ENCODE assay signal across 8 cellular contexts in genomic region chr9:127397722-127398647, GRCh38. TPM values are rescaled to one million over a fixed set of nuclear protein-coding genes. Genes with fewer than 3 reads are reported as not detected.
DNase-seq lines count a peak whose midpoint lies in the region; ATAC-seq, FAIRE-seq and TF ChIP-seq lines count a peak whose summit lies in the region.

No MANE protein-coding gene starts in this region.

- ATAC-seq in activated CD8-positive, alpha-beta T cell treated with anti-CD3 and anti-CD28 coated beads for 36 hours: no peak
- no peak for ATAC-seq in natural killer cell treated with Interleukin-12 subunit alpha and Interleukin-12 subunit beta and Interleukin-15 and Interleukin-18, amount 100 ng/mL, for 72 hours
- ATAC-seq in HG03432 (IDR thresholded peaks at IDR 0.05; ENCODE audit: unreplicated experiment) (no peak), HG03469 (IDR thresholded peaks at IDR 0.05; ENCODE audit: unreplicated experiment) (no peak)

- TF ChIP-seq POLR2A in H54 (IDR thresholded peaks at IDR 0.05; ENCODE audit: low read depth, low read length): no peak

- H3K4me2 ChIP-seq in KMS-11: peak overlapping the region; percentile 96

- peaks cover 54% of the 10 kb centered on the region for H3K4me1 ChIP-seq in KMS-11 (ENCODE audit: low read depth, poor library complexity, severe bottlenecking)

- H3K9me3 Mint-ChIP-seq in activated CD8-positive, alpha-beta T cell treated with anti-CD3 and anti-CD28 coated beads for 36 hours: no peaks in the 10 kb centered on the region
- no peaks in the 10 kb centered on the region for H3K9me3 Mint-ChIP-seq in natural killer cell treated with Interleukin-12 subunit alpha and Interleukin-12 subunit beta and Interleukin-15 and Interleukin-18, amount 100 ng/mL, for 72 hours

- peak overlapping the region; percentile 16; the same call in 1 of the 2 replicates for H2AFZ ChIP-seq in KMS-11 (ENCODE audit: low read depth)

- no peak for DNase-seq in D721Med (ENCODE audit: insufficient read length, low spot score)
- DNase-seq in activated CD8-positive, alpha-beta T cell treated with anti-CD3 and anti-CD28 coated beads for 36 hours: peak; percentile 36
- DNase-seq in fibroblast of mammary gland (ENCODE audit: low read depth): peak; percentile 14
- no peak for DNase-seq in natural killer cell treated with Interleukin-12 subunit alpha and Interleukin-12 subunit beta and Interleukin-15 and Interleukin-18, amount 100 ng/mL, for 72 hours (ENCODE audit: low spot score)
- DNase-seq in H54 (ENCODE audit: insufficient read length, low spot score): no peak

- POLR2A ChIA-PET in activated CD8-positive, alpha-beta T cell treated with anti-CD3 and anti-CD28 coated beads for 36 hours (lab: Charles Lee): interaction anchor here (0.8 to 1.7 kb wide), 4 partner anchors 9 to 53 kb away, joined by 3 to 10 read pairs (median 4); partner anchors contain the start of genes LRSAM1, RPL12 and ZNF79

- H3K4me3 ChIP-seq in KMS-11 (IDR thresholded peaks at IDR 0.05; ENCODE audit: insufficient read depth, low read depth, low read length) (peak overlapping the region; percentile 73), fibroblast of mammary gland (ENCODE audit: control insufficient read depth, low read depth, low read length) (no peak overlapping the region)

- no peaks in the 10 kb centered on the region for H3K27me3 ChIP-seq in KMS-11 (ENCODE audit: insufficient read depth, low read depth)

- H3K36me3 Mint-ChIP-seq in activated CD8-positive, alpha-beta T cell treated with anti-CD3 and anti-CD28 coated beads for 36 hours (ENCODE audit: low read depth): no peaks in the 10 kb centered on the region
- H3K36me3 Mint-ChIP-seq in natural killer cell treated with Interleukin-12 subunit alpha and Interleukin-12 subunit beta and Interleukin-15 and Interleukin-18, amount 100 ng/mL, for 72 hours: no peaks in the 10 kb centered on the region

- peak overlapping the region; percentile 55 for H3K27ac ChIP-seq in KMS-11

- H3K27me3 Mint-ChIP-seq in activated CD8-positive, alpha-beta T cell treated with anti-CD3 and anti-CD28 coated beads for 36 hours: peaks cover 55% of the 10 kb centered on the region
- H3K27me3 Mint-ChIP-seq in natural killer cell treated with Interleukin-12 subunit alpha and Interleukin-12 subunit beta and Interleukin-15 and Interleukin-18, amount 100 ng/mL, for 72 hours: peaks cover 0 to 8% of the 10 kb centered on the region in 2 donors

- no peaks in the 10 kb centered on the region for H4K20me1 ChIP-seq in KMS-11 (ENCODE audit: insufficient read depth)

- H3K9ac ChIP-seq in KMS-11: peak overlapping the region; percentile 62

- H3K4me1 Mint-ChIP-seq in activated CD8-positive, alpha-beta T cell treated with anti-CD3 and anti-CD28 coated beads for 36 hours (ENCODE audit: low read depth): peaks cover 6% of the 10 kb centered on the region
- peaks cover 15 to 16% of the 10 kb centered on the region in 2 donors for H3K4me1 Mint-ChIP-seq in natural killer cell treated with Interleukin-12 subunit alpha and Interleukin-12 subunit beta and Interleukin-15 and Interleukin-18, amount 100 ng/mL, for 72 hours (ENCODE audit: low read depth in 2 of 2)

- intact Hi-C loops in activated CD8-positive, alpha-beta T cell treated with anti-CD3 and anti-CD28 coated beads for 36 hours (cut with micrococcal nuclease): loop anchor here (10.0 kb wide), 1 partner anchor 173 kb away; no protein-coding TSS in a partner anchor

- FAIRE-seq in D721Med (lab: Jason Lieb, UNC) (no peak), H54 (lab: Jason Lieb, UNC) (no peak)

- no peak overlapping the region for H3K27ac Mint-ChIP-seq in activated CD8-positive, alpha-beta T cell treated with anti-CD3 and anti-CD28 coated beads for 36 hours
- H3K27ac Mint-ChIP-seq in natural killer cell treated with Interleukin-12 subunit alpha and Interleukin-12 subunit beta and Interleukin-15 and Interleukin-18, amount 100 ng/mL, for 72 hours: peak overlapping the region; percentile 60 to 78

- CTCF ChIA-PET in activated CD8-positive, alpha-beta T cell treated with anti-CD3 and anti-CD28 coated beads for 36 hours (lab: Charles Lee): interaction anchor here (1.0 to 3.4 kb wide), 6 partner anchors 10 to 183 kb away, joined by 3 to 10 read pairs (median 4); partner anchors contain the start of gene ZNF79

- H3K79me2 ChIP-seq in KMS-11 (ENCODE audit: insufficient read depth, low read depth): peaks cover 39% of the 10 kb centered on the region

- no peaks in the 10 kb centered on the region for H3K36me3 ChIP-seq in KMS-11 (ENCODE audit: insufficient read depth)

- TF ChIP-seq CTCF in D721Med (IDR thresholded peaks at IDR 0.05; ENCODE audit: insufficient read depth, missing control alignments): peak; percentile 45
- peak; percentile 62; the same call in 1 of the 2 replicates for TF ChIP-seq CTCF in KMS-11 (conservative IDR thresholded peaks at IDR 0.05; ENCODE audit: low read depth, low read length)
- TF ChIP-seq CTCF in activated CD8-positive, alpha-beta T cell treated with anti-CD3 and anti-CD28 coated beads for 36 hours (IDR thresholded peaks at IDR 0.05): peak; percentile 17
- peak; percentile 8 for TF ChIP-seq CTCF in fibroblast of mammary gland (conservative IDR thresholded peaks at IDR 0.05; ENCODE audit: control insufficient read depth, insufficient read depth, low read depth, low read length)

- peak overlapping the region; percentile 51 for H3K4me3 Mint-ChIP-seq in activated CD8-positive, alpha-beta T cell treated with anti-CD3 and anti-CD28 coated beads for 36 hours
- peak overlapping the region; percentile 84 for H3K4me3 Mint-ChIP-seq in natural killer cell treated with Interleukin-12 subunit alpha and Interleukin-12 subunit beta and Interleukin-15 and Interleukin-18, amount 100 ng/mL, for 72 hours

RNA-seq across cellular contexts. Expression of gene SLC2A8, which starts 1.0 kb away (rescaled TPM):
- 1 to 10 TPM; 1.6 to 2.1 TPM for total RNA-seq in activated CD8-positive, alpha-beta T cell treated with anti-CD3 and anti-CD28 coated beads for 36 hours
- 10 to 100 TPM in 1 of 2 donors, 1 to 10 TPM in 1; 8.8 to 16.5 TPM for total RNA-seq in natural killer cell treated with Interleukin-12 subunit alpha and Interleukin-12 subunit beta and Interleukin-15 and Interleukin-18, amount 100 ng/mL, for 72 hours

RNA-seq across cellular contexts. Expression of gene ZNF79, which starts 26.2 kb away (rescaled TPM):
- total RNA-seq in activated CD8-positive, alpha-beta T cell treated with anti-CD3 and anti-CD28 coated beads for 36 hours: 1 to 10 TPM; 7.6 TPM
- total RNA-seq in natural killer cell treated with Interleukin-12 subunit alpha and Interleukin-12 subunit beta and Interleukin-15 and Interleukin-18, amount 100 ng/mL, for 72 hours: 10 to 100 TPM; 14.4 to 16.3 TPM

RNA-seq across cellular contexts. Expression of gene RPL12, which starts 53.2 kb away (rescaled TPM):
- total RNA-seq in activated CD8-positive, alpha-beta T cell treated with anti-CD3 and anti-CD28 coated beads for 36 hours: 1,000 to 10,000 TPM; 2,353 to 2,364 TPM
- total RNA-seq in natural killer cell treated with Interleukin-12 subunit alpha and Interleukin-12 subunit beta and Interleukin-15 and Interleukin-18, amount 100 ng/mL, for 72 hours: 1,000 to 10,000 TPM in 1 of 2 donors, 100 to 1,000 TPM in 1; 698 to 1,282 TPM

RNA-seq across cellular contexts. Expression of gene LRSAM1, which starts 53.3 kb away (rescaled TPM):
- total RNA-seq in activated CD8-positive, alpha-beta T cell treated with anti-CD3 and anti-CD28 coated beads for 36 hours: 10 to 100 TPM; 17.1 to 18.6 TPM
- 10 to 100 TPM; 17.5 to 34.4 TPM for total RNA-seq in natural killer cell treated with Interleukin-12 subunit alpha and Interleukin-12 subunit beta and Interleukin-15 and Interleukin-18, amount 100 ng/mL, for 72 hours

Comparison
In these comparisons a context has a peak if more than half of its experiments do, and no peak if none do; other contexts are left out.
1. DNase-seq: peak in activated CD8-positive, alpha-beta T cell treated with anti-CD3 and anti-CD28 coated beads for 36 hours (single experiment) and fibroblast of mammary gland (single experiment); none in D721Med (single experiment), natural killer cell treated with Interleukin-12 subunit alpha and Interleukin-12 subunit beta and Interleukin-15 and Interleukin-18, amount 100 ng/mL, for 72 hours (single experiment) and H54 (single experiment).
2. CTCF ChIP-seq: peak in every context shown above with its lines; median percentile 62 in KMS-11; 45 in D721Med; 17 in activated CD8-positive, alpha-beta T cell treated with anti-CD3 and anti-CD28 coated beads for 36 hours; 8 in fibroblast of mammary gland.